20 cellular contexts compared by ENCODE assay signal in genomic region chr7:157507987-157508386, GRCh38.
DNase-seq lines count a peak whose midpoint lies in the region; ATAC-seq and TF ChIP-seq lines count a peak whose summit lies in the region.
"Had no signal": no experiment of that assay in that cellular context is flagged by ENCODE, and none has a peak within 500 bp of the region (broad histone marks: within the 10 kb centered on the region; RNA-seq: fewer than 3 reads in every experiment).

No MANE protein-coding gene starts in this region.

- H3K18ac ChIP-seq in neuronal stem cell (ENCODE audit: low read length) = no peak overlapping the region

- H2AFZ ChIP-seq in neuronal stem cell (ENCODE audit: low read length) = peak overlapping the region; percentile 18

- H3K14ac ChIP-seq in neuronal stem cell (ENCODE audit: low read length) = peak overlapping the region; percentile 25

- no CpG with 5 or more reads among the region's 5 CpGs for WGBS in neuronal stem cell (ENCODE audit: extremely low coverage in 2 of 2, insufficient read length in 2 of 2, insufficient replicate concordance in 1 of 2), 2 donors
- 60 to 61% methylated on average over 3 to 4 of the region's 5 CpGs for WGBS in gastroesophageal sphincter (ENCODE audit: low coverage in 1 of 2), 2 donors

- H3K27ac Mint-ChIP-seq in activated T-cell treated with anti-CD3 and anti-CD28 coated beads, Interleukin-2, amount 50 U/mL, for 24 hours = no peak overlapping the region
- H3K27ac Mint-ChIP-seq: dendritic cell treated with granulocyte-macrophage colony-stimulating factor and Interleukin-4, amounts not matched to agents 40 ng/mL and 50 ng/mL, for 4 days; H9 had no signal

- ATAC-seq in gastroesophageal sphincter = no peak
- ATAC-seq: K562; stimulated activated naive CD8-positive, alpha-beta T cell treated with anti-CD3 and anti-CD28 coated beads, Interleukin-15, amount 100 ng/mL, for 72 hours had no signal

- H3K4me1 ChIP-seq in neuronal stem cell (ENCODE audit: control insufficient read depth in 2 of 2, insufficient read depth in 1 of 2, low read depth in 1 of 2, low read length in 2 of 2) (no peaks in the 10 kb centered on the region), gastroesophageal sphincter (no peaks in the 10 kb centered on the region)
- H3K4me1 ChIP-seq: Caco-2 had no signal

- H3K27ac ChIP-seq in neuronal stem cell (replicated peaks; ENCODE audit: low read length) (no peak overlapping the region), gastroesophageal sphincter (no peak overlapping the region)
- H3K27ac ChIP-seq: cardiac muscle cell, RWPE1 had no signal

- H3K27me3 ChIP-seq in neuronal stem cell (ENCODE audit: control insufficient read depth in 3 of 3, insufficient read depth in 3 of 3, low read depth in 1 of 3, low read length in 3 of 3) = no peaks in the 10 kb centered on the region
- peaks cover 28% of the 10 kb centered on the region for H3K27me3 ChIP-seq in gastroesophageal sphincter
- H3K27me3 ChIP-seq: cardiac muscle cell had no signal

- no peak for TF ChIP-seq CTCF in gastroesophageal sphincter (IDR thresholded peaks at IDR 0.05)

- no peak overlapping the region for H2BK120ac ChIP-seq in neuronal stem cell (ENCODE audit: low read depth, low read length)

- H3K4me3 Mint-ChIP-seq in activated T-cell treated with anti-CD3 and anti-CD28 coated beads, Interleukin-2, amount 50 U/mL, for 24 hours = no peak overlapping the region
- H3K4me3 Mint-ChIP-seq: dendritic cell treated with granulocyte-macrophage colony-stimulating factor and Interleukin-4, amounts not matched to agents 40 ng/mL and 50 ng/mL, for 4 days; H9; stimulated activated naive CD8-positive, alpha-beta T cell treated with anti-CD3 and anti-CD28 coated beads, Interleukin-15, amount 100 ng/mL, for 72 hours had no signal

- no peak overlapping the region for H4K91ac ChIP-seq in neuronal stem cell (ENCODE audit: low read depth, low read length, poor library complexity)

- H3K36me3 ChIP-seq in neuronal stem cell (replicated peaks in 1 of 2; ENCODE audit: control insufficient read depth in 2 of 2, insufficient read depth in 2 of 2, low read length in 2 of 2) (no peaks in the 10 kb centered on the region), gastroesophageal sphincter (no peaks in the 10 kb centered on the region)
- H3K36me3 ChIP-seq: cardiac muscle cell had no signal

- H3K79me1 ChIP-seq in neuronal stem cell (ENCODE audit: low read depth, low read length) = no peaks in the 10 kb centered on the region

- DNase-seq in GF-D8 (lab: John Stamatoyannopoulos, UW) (peak; percentile 38), NCI-H1417 (lab: John Stamatoyannopoulos, UW) (peak in 2 of 3 experiments; percentile 90 to 98), NOMO-1 treated with dmso at 0.1 percent for 144 hours (lab: John Stamatoyannopoulos, UW; ENCODE audit: unreplicated experiment) (peak; percentile 77), neuronal stem cell (ENCODE audit: low spot score) (no peak), NAMALWA (ENCODE audit: low spot score) (no peak)
- no peak for DNase-seq in activated T-cell treated with anti-CD3 and anti-CD28 coated beads, Interleukin-2, amount 50 U/mL, for 24 hours
- DNase-seq: activated CD4-positive, CD25-positive, alpha-beta regulatory T cell treated with anti-CD3 and anti-CD28 coated beads, Interleukin-2, amount 50 U/mL, for 72 hours; activated gamma-delta T cell treated with Interleukin-2 at 50 U/mL for 16 hours; amniotic stem cell; Caco-2; H9; NCI-H1105; stimulated activated CD4-positive, alpha-beta T cell treated with anti-CD3 and anti-CD28 coated beads, Interleukin-4, amount 100 ng/mL, for 24 hours; stimulated activated naive CD8-positive, alpha-beta T cell treated with anti-CD3 and anti-CD28 coated beads, Interleukin-15, amount 100 ng/mL, for 72 hours; trophoblast cell had no signal

- H3K27me3 Mint-ChIP-seq in activated T-cell treated with anti-CD3 and anti-CD28 coated beads, Interleukin-2, amount 50 U/mL, for 24 hours = peaks cover 29% of the 10 kb centered on the region

- H3K4me3 ChIP-seq in neuronal stem cell (ENCODE audit: low read length in 2 of 2) (no peak overlapping the region), gastroesophageal sphincter (no peak overlapping the region)
- H3K4me3 ChIP-seq: cardiac muscle cell, K562 had no signal

- H2BK5ac ChIP-seq in neuronal stem cell (ENCODE audit: low read length) = no peak overlapping the region

- no peak for TF ChIP-seq EP300 in gastroesophageal sphincter (IDR thresholded peaks at IDR 0.05)

- TF ChIP-seq POLR2A in gastroesophageal sphincter (IDR thresholded peaks at IDR 0.05) = no peak

- H2BK15ac ChIP-seq in neuronal stem cell (ENCODE audit: low read length) = no peak overlapping the region

- H3K9me3 Mint-ChIP-seq in activated T-cell treated with anti-CD3 and anti-CD28 coated beads, Interleukin-2, amount 50 U/mL, for 24 hours = peaks cover 19% of the 10 kb centered on the region

- no peak overlapping the region for H2BK12ac ChIP-seq in neuronal stem cell (ENCODE audit: low read length)

- H3K9me3 ChIP-seq in neuronal stem cell (replicated peaks in 1 of 2; ENCODE audit: control insufficient read depth in 2 of 2, insufficient read depth in 1 of 2, low read depth in 1 of 2, low read length in 2 of 2) = peaks cover 8 to 32% of the 10 kb centered on the region in 2 donors
- H3K9me3 ChIP-seq in gastroesophageal sphincter = peaks cover 0 to 25% (median 0%) of the 10 kb centered on the region in 3 donors

- H2AK5ac ChIP-seq in neuronal stem cell (ENCODE audit: low read depth, low read length) = no peak overlapping the region

- H4K8ac ChIP-seq in neuronal stem cell (ENCODE audit: low read depth, low read length) = no peak overlapping the region

- H3K23ac ChIP-seq in neuronal stem cell (ENCODE audit: low read depth, low read length, poor library complexity) = no peak overlapping the region

- no peak overlapping the region for H3K9ac ChIP-seq in neuronal stem cell (ENCODE audit: low read depth, low read length, poor library complexity)

- H3K36me3 Mint-ChIP-seq in activated T-cell treated with anti-CD3 and anti-CD28 coated beads, Interleukin-2, amount 50 U/mL, for 24 hours (ENCODE audit: low read depth) = no peaks in the 10 kb centered on the region

- peaks cover 8% of the 10 kb centered on the region for H3K4me1 Mint-ChIP-seq in activated T-cell treated with anti-CD3 and anti-CD28 coated beads, Interleukin-2, amount 50 U/mL, for 24 hours (ENCODE audit: low read depth)

- H3K4ac ChIP-seq in neuronal stem cell (ENCODE audit: low read length) = no peak overlapping the region

- no peak overlapping the region for H3K4me2 ChIP-seq in neuronal stem cell (ENCODE audit: insufficient read depth, low read length, poor library complexity, severe bottlenecking)

Comparison
In these comparisons a context has a peak if more than half of its experiments do, and no peak if none do; other contexts are left out.
1. DNase-seq: peak in GF-D8 (single experiment), NCI-H1417 (2 of 3) and NOMO-1 treated with dmso at 0.1 percent for 144 hours (single experiment); none in neuronal stem cell (single experiment), NAMALWA (single experiment) and activated T-cell treated with anti-CD3 and anti-CD28 coated beads, Interleukin-2, amount 50 U/mL, for 24 hours (single experiment).